Comparison of ENCODE assay signal across 7 cellular contexts in the genomic region with DNA sequence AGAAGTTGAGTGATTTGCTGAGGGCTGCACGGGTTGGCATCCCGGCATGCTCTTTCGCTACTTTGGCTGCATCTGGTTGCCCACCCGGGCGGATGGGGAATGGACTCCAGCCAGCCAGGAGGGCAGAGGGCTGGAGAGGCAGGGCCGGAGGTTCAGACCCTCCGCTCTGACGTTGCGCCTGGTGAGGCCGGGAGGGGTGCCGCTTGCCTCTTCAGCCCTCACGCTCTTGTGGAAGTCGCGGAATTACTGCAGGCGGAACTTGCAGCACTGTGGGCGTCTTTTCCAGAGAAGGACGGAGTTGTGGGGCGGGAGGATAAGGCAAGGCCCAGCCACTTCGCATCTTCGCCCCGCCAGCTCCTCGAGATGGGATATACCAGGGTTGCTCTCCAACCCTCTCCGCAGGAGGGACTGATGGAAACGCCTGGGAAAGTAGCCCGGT. TPM values are rescaled to one million over a fixed set of nuclear protein-coding genes. Genes with fewer than 3 reads are reported as not detected.
DNase-seq lines count a peak whose midpoint lies in the region; ATAC-seq and TF ChIP-seq lines count a peak whose summit lies in the region.

No MANE protein-coding gene starts in this region.

- H3K27me3 ChIP-seq in gastroesophageal sphincter = no peaks in the 10 kb centered on the region

- no peak for TF ChIP-seq POLR2A in gastroesophageal sphincter (IDR thresholded peaks at IDR 0.05)

- WGBS in gastroesophageal sphincter (ENCODE audit: low coverage in 1 of 2), 2 donors = 0% methylated on average over 10 of the region's 25 CpGs; no CpG with 5 or more reads in 1 of the 2 donors

- DNase-seq in renal cortical epithelial cell (ENCODE audit: low read depth) = peak; percentile 9

- peak overlapping the region; percentile 54 to 74 for H3K4me3 ChIP-seq in gastroesophageal sphincter

- H3K9me3 ChIP-seq in gastroesophageal sphincter = no peaks in the 10 kb centered on the region

- H3K4me1 ChIP-seq in gastroesophageal sphincter = peaks cover 0 to 41% (median 14%) of the 10 kb centered on the region in 3 donors

- ATAC-seq in GM18907 (IDR thresholded peaks at IDR 0.05; ENCODE audit: unreplicated experiment) (peak; percentile 26), HG02981 (IDR thresholded peaks at IDR 0.05; ENCODE audit: unreplicated experiment) (peak; percentile 20), gastroesophageal sphincter (peak; percentile 41), GM18861 (IDR thresholded peaks at IDR 0.05; ENCODE audit: unreplicated experiment) (no peak), HG03280 (IDR thresholded peaks at IDR 0.05; ENCODE audit: unreplicated experiment) (no peak)

- no peak for TF ChIP-seq EP300 in gastroesophageal sphincter (IDR thresholded peaks at IDR 0.05)

- H3K36me3 ChIP-seq in gastroesophageal sphincter = peaks cover 0 to 33% of the 10 kb centered on the region in 2 donors

- peak overlapping the region; percentile 83 for H3K27ac ChIP-seq in VCaP
- H3K27ac ChIP-seq in gastroesophageal sphincter = peak overlapping the region; percentile 16 to 95 (median 90)

- TF ChIP-seq CTCF in VCaP (conservative IDR thresholded peaks at IDR 0.05) = no peak
- TF ChIP-seq CTCF in gastroesophageal sphincter (IDR thresholded peaks at IDR 0.05) = no peak

RNA-seq across cellular contexts. Expression of gene RTEL1, which starts 0.7 kb away (rescaled TPM):
- 10 to 100 TPM in 3 of 4 donors, 1 to 10 TPM in 1; 7.1 to 43.7 (median 18.7) TPM for total RNA-seq in gastroesophageal sphincter
- total RNA-seq in renal cortical epithelial cell = 5.6 and 8.0 TPM in 2 replicates

RNA-seq across cellular contexts. Expression of gene STMN3, which starts 5.5 kb away (rescaled TPM):
- total RNA-seq in gastroesophageal sphincter = 10 to 100 TPM; 13.7 to 31.6 (median 17.0) TPM
- total RNA-seq in renal cortical epithelial cell = 17.9 and 30.9 TPM in 2 replicates

RNA-seq across cellular contexts. Expression of gene GMEB2, which starts 31.9 kb away (rescaled TPM):
- total RNA-seq in gastroesophageal sphincter (10 to 100 TPM in 3 of 4 donors, 1 to 10 TPM in 1; 9.8 to 16.1 (median 12.1) TPM), renal cortical epithelial cell (12.9 and 17.2 TPM in 2 replicates)

RNA-seq across cellular contexts. Expression of gene TNFRSF6B, which starts 37.7 kb away (rescaled TPM):
- total RNA-seq in gastroesophageal sphincter = 10 to 100 TPM in 3 of 4 donors, 1 to 10 TPM in 1; 8.9 to 27.8 (median 15.4) TPM
- total RNA-seq in renal cortical epithelial cell = 10.8 and 191 TPM in 2 replicates

RNA-seq across cellular contexts. Expression of gene ARFRP1, which starts 49.0 kb away (rescaled TPM):
- total RNA-seq in gastroesophageal sphincter (10 to 100 TPM; 38.9 to 56.4 (median 49.0) TPM), renal cortical epithelial cell (30.0 and 59.2 TPM in 2 replicates)

Comparison
In these comparisons a context has a peak if more than half of its experiments do, and no peak if none do; other contexts are left out.
1. ATAC-seq: peak in GM18907 (single experiment), HG02981 (single experiment) and gastroesophageal sphincter (single experiment); none in GM18861 (single experiment) and HG03280 (single experiment).